1 cellular context compared by ENCODE assay signal in genomic region chr17:45395569-45396415, GRCh38.
A peak's percentile ranks its signal among the peaks of the same experiment; 100 is the strongest.
TF ChIP-seq lines count a peak whose summit lies in the region.

No MANE protein-coding gene starts in this region.

TF ChIP-seq in K562, 482 proteins besides CTCF, POLR2A, EP300 and RAD21:
- TF ChIP-seq, protein P1, sequence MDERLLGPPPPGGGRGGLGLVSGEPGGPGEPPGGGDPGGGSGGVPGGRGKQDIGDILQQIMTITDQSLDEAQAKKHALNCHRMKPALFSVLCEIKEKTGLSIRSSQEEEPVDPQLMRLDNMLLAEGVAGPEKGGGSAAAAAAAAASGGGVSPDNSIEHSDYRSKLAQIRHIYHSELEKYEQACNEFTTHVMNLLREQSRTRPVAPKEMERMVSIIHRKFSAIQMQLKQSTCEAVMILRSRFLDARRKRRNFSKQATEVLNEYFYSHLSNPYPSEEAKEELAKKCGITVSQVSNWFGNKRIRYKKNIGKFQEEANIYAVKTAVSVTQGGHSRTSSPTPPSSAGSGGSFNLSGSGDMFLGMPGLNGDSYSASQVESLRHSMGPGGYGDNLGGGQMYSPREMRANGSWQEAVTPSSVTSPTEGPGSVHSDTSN (CRISPR knock-in tag; IDR thresholded peaks at IDR 0.05; ENCODE audit: low read depth) = no peak
- TF ChIP-seq, protein P1 (tag; conservative IDR thresholded peaks at IDR 0.05; ENCODE audit: low read depth) = no peak
- TF ChIP-seq ZBTB33 (CRISPR knock-in tag; IDR thresholded peaks at IDR 0.05) (peak; percentile 94), CHD2 (IDR thresholded peaks at IDR 0.05; ENCODE audit: low read depth, low read length) (no peak), RBFOX2 (IDR thresholded peaks at IDR 0.05; ENCODE audit: low read depth, low read length) (0 out of 2 replicates have a peak, but pooled peaks have one; percentile 12), NFIC (IDR thresholded peaks at IDR 0.05) (peak; percentile 74), SP2 (IDR thresholded peaks at IDR 0.05; ENCODE audit: extremely low read depth, low read depth, low read length, poor library complexity, severe bottlenecking) (no peak), WHSC1 (IDR thresholded peaks at IDR 0.05; ENCODE audit: low read length) (no peak), ZNF134 (CRISPR knock-in tag; conservative IDR thresholded peaks at IDR 0.05) (peak; percentile 44; the same call in 1 of the 2 replicates)
- TF ChIP-seq, protein P2, sequence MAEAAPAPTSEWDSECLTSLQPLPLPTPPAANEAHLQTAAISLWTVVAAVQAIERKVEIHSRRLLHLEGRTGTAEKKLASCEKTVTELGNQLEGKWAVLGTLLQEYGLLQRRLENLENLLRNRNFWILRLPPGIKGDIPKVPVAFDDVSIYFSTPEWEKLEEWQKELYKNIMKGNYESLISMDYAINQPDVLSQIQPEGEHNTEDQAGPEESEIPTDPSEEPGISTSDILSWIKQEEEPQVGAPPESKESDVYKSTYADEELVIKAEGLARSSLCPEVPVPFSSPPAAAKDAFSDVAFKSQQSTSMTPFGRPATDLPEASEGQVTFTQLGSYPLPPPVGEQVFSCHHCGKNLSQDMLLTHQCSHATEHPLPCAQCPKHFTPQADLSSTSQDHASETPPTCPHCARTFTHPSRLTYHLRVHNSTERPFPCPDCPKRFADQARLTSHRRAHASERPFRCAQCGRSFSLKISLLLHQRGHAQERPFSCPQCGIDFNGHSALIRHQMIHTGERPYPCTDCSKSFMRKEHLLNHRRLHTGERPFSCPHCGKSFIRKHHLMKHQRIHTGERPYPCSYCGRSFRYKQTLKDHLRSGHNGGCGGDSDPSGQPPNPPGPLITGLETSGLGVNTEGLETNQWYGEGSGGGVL (CRISPR knock-in tag; IDR thresholded peaks at IDR 0.05) = no peak
